Comparison of ENCODE assay signal across 8 cellular contexts in the genomic region with DNA sequence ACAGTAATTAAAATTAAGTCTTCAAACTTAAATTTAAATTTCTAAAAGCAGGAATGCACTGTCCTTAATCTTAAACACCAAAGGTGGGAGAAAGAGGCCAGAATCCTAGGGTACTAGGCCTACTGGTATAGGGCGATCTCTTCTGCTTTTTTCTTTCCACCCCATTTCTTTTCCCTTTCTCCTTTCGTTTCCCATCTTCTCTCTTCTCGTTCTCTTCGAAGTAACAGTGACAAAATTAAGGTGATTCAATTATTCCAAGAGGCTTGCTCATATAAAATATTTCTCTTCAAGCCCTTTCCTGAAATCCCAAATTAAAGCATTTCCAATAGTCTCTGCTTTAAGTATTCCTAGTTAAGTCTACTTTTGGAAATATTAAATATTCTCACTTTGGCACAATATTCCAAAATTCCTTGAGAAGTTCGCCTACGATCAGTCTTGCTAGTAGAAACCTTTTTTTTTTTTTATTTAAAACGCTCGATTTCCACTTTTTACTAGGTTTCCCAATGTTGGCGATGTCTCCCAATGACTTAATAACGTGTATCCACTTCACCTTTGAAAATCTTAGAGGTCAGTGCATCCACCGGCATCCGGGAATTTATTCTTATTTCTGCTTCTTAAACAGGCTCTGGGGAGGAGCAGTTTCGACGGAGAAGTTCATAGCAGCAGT. TPM values are rescaled to one million over a fixed set of nuclear protein-coding genes. Genes with fewer than 3 reads are reported as not detected.
A peak's percentile ranks its signal among the peaks of the same experiment; 100 is the strongest.
DNase-seq lines count a peak whose midpoint lies in the region; ATAC-seq and TF ChIP-seq lines count a peak whose summit lies in the region.

No MANE protein-coding gene starts in this region.

- DNase-seq in AG04449 (ENCODE audit: low read depth, low spot score) (no peak), caudate nucleus (lab: John Stamatoyannopoulos, UW) (no peak), NCI-H69 (lab: John Stamatoyannopoulos, UW) (no peak)
- DNase-seq in activated CD4-positive, CD25-positive, alpha-beta regulatory T cell (lab: John Stamatoyannopoulos, UW), result no peak

- no peaks in the 10 kb centered on the region for H3K27me3 ChIP-seq in muscle layer of colon (ENCODE audit: control insufficient read depth in 1 of 2, insufficient read depth in 2 of 2, low read length in 2 of 2)

- no peaks in the 10 kb centered on the region for H3K9me3 ChIP-seq in muscle layer of colon (ENCODE audit: low read length)

- H3K4me1 ChIP-seq in muscle layer of colon (ENCODE audit: insufficient read depth, low read length), result peaks cover 32% of the 10 kb centered on the region

- CTCF ChIA-PET in AG04449 (lab: Yijun Ruan, JAX), result no interaction called here

- H3K27ac Mint-ChIP-seq in IgD-negative memory B cell, result peak overlapping the region; percentile 95 to 99 (median 96)

- no peaks in the 10 kb centered on the region for H3K9me3 Mint-ChIP-seq in IgD-negative memory B cell

- TF ChIP-seq CTCF in AG04449 (IDR thresholded peaks at IDR 0.05; ENCODE audit: insufficient read depth, low read length, missing control alignments), result no peak

- H3K9ac ChIP-seq in muscle layer of colon (ENCODE audit: low read length), result peak overlapping the region; percentile 28

- H3K27me3 Mint-ChIP-seq in IgD-negative memory B cell, result no peaks in the 10 kb centered on the region

- ATAC-seq in HG03469 (IDR thresholded peaks at IDR 0.05; ENCODE audit: unreplicated experiment) (no peak), HG02884 (IDR thresholded peaks at IDR 0.05; ENCODE audit: unreplicated experiment) (no peak)

- POLR2A ChIA-PET in AG04449 (lab: Yijun Ruan, JAX), result no interaction called here

- H3K4me3 ChIP-seq in AG04449 (ENCODE audit: low read depth, low read length) (peak overlapping the region; percentile 60), muscle layer of colon (ENCODE audit: low read depth in 1 of 2, low read length in 2 of 2) (peak overlapping the region; percentile 49 to 69)

- peak overlapping the region; percentile 80 to 96 (median 92) for H3K4me3 Mint-ChIP-seq in IgD-negative memory B cell

- peaks cover 32 to 36% (median 34%) of the 10 kb centered on the region in 3 donors for H3K4me1 Mint-ChIP-seq in IgD-negative memory B cell

- H3K27ac ChIP-seq in caudate nucleus (ENCODE audit: low read depth, low read length) (peak overlapping the region; percentile 86), muscle layer of colon (ENCODE audit: low read depth, low read length) (peak overlapping the region; percentile 85)

- H3K36me3 ChIP-seq in muscle layer of colon (ENCODE audit: insufficient read depth, low read length), result no peaks in the 10 kb centered on the region

- H3K36me3 Mint-ChIP-seq in IgD-negative memory B cell, result no peaks in the 10 kb centered on the region

RNA-seq across cellular contexts. Expression of a gene that starts 0.8 kb away (rescaled TPM):
- polyA plus RNA-seq in IgD-negative memory B cell, result 19.8 TPM
